Comparison of ENCODE assay signal across 1 cellular context in the genomic region with DNA sequence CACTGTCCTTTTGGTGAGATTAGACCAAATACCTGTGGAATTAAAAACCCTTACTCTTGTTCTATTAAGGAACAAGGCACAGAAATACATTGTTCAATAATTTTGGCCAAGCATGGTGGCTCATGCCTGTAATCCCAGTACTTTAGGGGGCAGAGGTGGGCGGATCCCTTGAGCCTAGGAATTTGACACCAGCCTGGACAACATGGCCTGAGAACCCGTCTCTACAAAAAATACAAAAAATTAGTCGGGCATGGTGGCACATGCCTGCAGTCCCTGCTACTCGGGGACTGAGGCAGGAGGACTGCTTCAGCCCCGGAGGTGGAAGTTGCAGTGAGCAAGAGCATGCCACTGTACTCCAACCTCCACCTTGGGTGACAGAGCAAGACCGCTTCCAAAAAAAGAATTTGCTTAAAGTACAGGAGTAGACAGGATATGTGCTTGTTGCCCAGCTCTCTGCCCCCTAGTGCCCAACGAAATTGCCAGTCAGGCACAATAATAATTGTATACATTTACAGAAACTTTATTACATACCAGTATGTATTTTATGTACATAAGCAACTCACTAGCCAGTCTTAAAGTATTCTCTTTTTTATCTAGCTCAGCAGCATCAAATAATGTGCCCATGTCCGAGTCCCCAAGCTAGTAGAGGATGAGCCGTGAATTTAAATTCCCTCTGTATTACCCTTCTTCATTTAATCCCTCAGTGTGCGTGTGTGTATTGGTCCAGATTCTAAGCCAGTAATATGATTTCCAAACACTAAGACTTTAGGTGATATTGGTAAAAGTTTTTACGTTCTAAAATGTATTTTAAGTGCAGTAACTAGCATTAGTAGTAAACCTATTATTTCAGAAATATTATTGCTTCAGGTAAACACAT.
TF ChIP-seq lines count a peak whose summit lies in the region.

No MANE protein-coding gene starts in this region.

TF ChIP-seq in IMR-90, 13 proteins besides CTCF, POLR2A, EP300 and RAD21:
- no peak for TF ChIP-seq RCOR1 (IDR thresholded peaks at IDR 0.05; ENCODE audit: insufficient replicate concordance, low read length)
- TF ChIP-seq, protein P1, sequence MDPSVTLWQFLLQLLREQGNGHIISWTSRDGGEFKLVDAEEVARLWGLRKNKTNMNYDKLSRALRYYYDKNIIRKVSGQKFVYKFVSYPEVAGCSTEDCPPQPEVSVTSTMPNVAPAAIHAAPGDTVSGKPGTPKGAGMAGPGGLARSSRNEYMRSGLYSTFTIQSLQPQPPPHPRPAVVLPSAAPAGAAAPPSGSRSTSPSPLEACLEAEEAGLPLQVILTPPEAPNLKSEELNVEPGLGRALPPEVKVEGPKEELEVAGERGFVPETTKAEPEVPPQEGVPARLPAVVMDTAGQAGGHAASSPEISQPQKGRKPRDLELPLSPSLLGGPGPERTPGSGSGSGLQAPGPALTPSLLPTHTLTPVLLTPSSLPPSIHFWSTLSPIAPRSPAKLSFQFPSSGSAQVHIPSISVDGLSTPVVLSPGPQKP (IDR thresholded peaks at IDR 0.05; ENCODE audit: borderline replicate concordance, low read depth, low read length) = no peak
- TF ChIP-seq SMC3 (IDR thresholded peaks at IDR 0.05; ENCODE audit: low read depth, low read length) = no peak
- TF ChIP-seq NFE2L2 (IDR thresholded peaks at IDR 0.05; ENCODE audit: low read depth, low read length) = no peak
- TF ChIP-seq CEBPB (IDR thresholded peaks at IDR 0.05; ENCODE audit: low read depth, low read length) = no peak
- no peak for TF ChIP-seq MXI1 (IDR thresholded peaks at IDR 0.05; ENCODE audit: borderline replicate concordance, low read depth, low read length)
